ENCODE assay signal across 1 cellular context in genomic region chr3:62718011-62718410, GRCh38.
TF ChIP-seq lines count a peak whose summit lies in the region.

No MANE protein-coding gene starts in this region.

TF ChIP-seq in SK-N-SH, 30 proteins besides CTCF, POLR2A, EP300 and RAD21 (continued from another document):
- TF ChIP-seq GATA2 (CRISPR knock-in tag; IDR thresholded peaks at IDR 0.05) (no peak), MXI1 (IDR thresholded peaks at IDR 0.05; ENCODE audit: low read depth, low read length) (no peak), FOXJ3 (CRISPR knock-in tag; IDR thresholded peaks at IDR 0.05) (no peak), TAF1 (IDR thresholded peaks at IDR 0.05; ENCODE audit: borderline replicate concordance, low read depth, low read length) (no peak), RFX5 (IDR thresholded peaks at IDR 0.05; ENCODE audit: low read length) (no peak), TCF12 (IDR thresholded peaks at IDR 0.05) (no peak), RCOR1 (IDR thresholded peaks at IDR 0.05; ENCODE audit: low read length) (no peak)
